In genomic region chr20:64233725-64234124, GRCh38 we compare ENCODE assay signal across 1 cellular context.
TF ChIP-seq lines count a peak whose summit lies in the region.

No MANE protein-coding gene starts in this region.

TF ChIP-seq in HepG2, 621 proteins besides CTCF, POLR2A, EP300 and RAD21:
- TF ChIP-seq MTF1 (CRISPR knock-in tag; IDR thresholded peaks at IDR 0.05) (no peak), POLR2AphosphoS5 (IDR thresholded peaks at IDR 0.05; ENCODE audit: low read depth, low read length) (no peak), NPAS2 (CRISPR knock-in tag; IDR thresholded peaks at IDR 0.05; ENCODE audit: borderline replicate concordance) (no peak), ZNF775 (CRISPR knock-in tag; IDR thresholded peaks at IDR 0.05; ENCODE audit: borderline replicate concordance) (no peak)
